ENCODE assay signal across 9 cellular contexts in the genomic region with DNA sequence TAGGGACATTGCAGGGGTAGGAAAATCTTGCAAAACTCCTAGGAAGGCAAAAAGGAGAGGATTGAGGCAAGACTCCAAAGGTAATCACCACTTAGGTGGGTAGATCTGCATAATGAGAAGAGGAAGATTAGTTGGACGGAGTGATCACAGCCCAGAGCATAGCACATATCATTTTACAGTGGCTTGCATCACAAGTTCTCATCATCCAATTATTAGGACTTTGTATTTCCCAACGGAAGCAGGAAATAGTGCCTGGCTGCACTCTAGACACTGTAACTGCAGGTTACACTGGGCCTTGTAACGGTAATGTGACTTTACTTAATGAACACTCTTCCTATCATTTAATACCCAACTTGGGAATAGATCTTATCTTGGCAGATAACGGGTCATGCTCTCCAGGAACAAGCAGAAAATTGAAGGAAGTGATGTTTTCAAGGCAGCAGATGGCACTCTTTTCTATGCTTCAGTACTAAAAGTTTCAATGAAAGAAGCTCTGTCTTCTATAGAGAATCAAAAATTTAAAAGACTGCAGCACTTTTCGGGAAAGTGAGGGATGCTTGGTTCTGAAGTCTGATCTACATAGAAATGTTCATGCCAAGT.
DNase-seq lines count a peak whose midpoint lies in the region; ATAC-seq and TF ChIP-seq lines count a peak whose summit lies in the region.
"Had no signal": no experiment of that assay in that cellular context is flagged by ENCODE, and none has a peak within 500 bp of the region (broad histone marks: within the 10 kb centered on the region; RNA-seq: fewer than 3 reads in every experiment).

No MANE protein-coding gene starts in this region.

- TF ChIP-seq CTCF in GM12872 (IDR thresholded peaks at IDR 0.05; ENCODE audit: insufficient read depth, low read depth, low read length), result peak; percentile 34; the same call in 2 of the 3 replicates

- no peak for ATAC-seq in GM18867 (IDR thresholded peaks at IDR 0.05; ENCODE audit: unreplicated experiment)
- no peak for ATAC-seq in GM21528 (IDR thresholded peaks at IDR 0.05; ENCODE audit: low FRiP score, unreplicated experiment)

- no peaks in the 10 kb centered on the region for H3K9me3 ChIP-seq in adipocyte (ENCODE audit: control insufficient read depth, low read length)
- H3K9me3 ChIP-seq: esophagus squamous epithelium had no signal

- no peak overlapping the region for H3K9ac ChIP-seq in adipocyte (ENCODE audit: low read length)

- no peaks in the 10 kb centered on the region for H3K36me3 ChIP-seq in adipocyte (ENCODE audit: control insufficient read depth, insufficient read depth, low read length, severe bottlenecking)
- H3K36me3 ChIP-seq: esophagus squamous epithelium had no signal

- no peaks in the 10 kb centered on the region for H3K27me3 ChIP-seq in adipocyte (replicated peaks; ENCODE audit: control insufficient read depth, insufficient read depth, low read length)
- H3K27me3 ChIP-seq: esophagus squamous epithelium had no signal

- DNase-seq in NCI-H1105 treated with DMSO at 0.1 percent for 48 hours (lab: John Stamatoyannopoulos, UW) (peak; percentile 53), adipocyte (ENCODE audit: low read depth) (peak; percentile 41), myocyte (ENCODE audit: low read depth) (peak; percentile 27), glomerular visceral epithelial cell (ENCODE audit: extremely low spot score) (no peak)
- no peak for DNase-seq in activated CD4-positive, CD25-positive, alpha-beta regulatory T cell treated with anti-CD3 and anti-CD28 coated beads, Interleukin-2, amount 50 U/mL, for 72 hours
- DNase-seq: esophagus squamous epithelium had no signal

- H3K4me1 ChIP-seq in adipocyte (ENCODE audit: control insufficient read depth, insufficient read depth, low read length), result peaks cover 6% of the 10 kb centered on the region

- H3K4me3 ChIP-seq in adipocyte (ENCODE audit: low read length), result no peak overlapping the region
- H3K4me3 ChIP-seq: esophagus squamous epithelium had no signal

Comparison
In these comparisons a context has a peak if more than half of its experiments do, and no peak if none do; other contexts are left out.
1. DNase-seq: peak in NCI-H1105 treated with DMSO at 0.1 percent for 48 hours (single experiment), adipocyte (single experiment) and myocyte (single experiment); none in activated CD4-positive, CD25-positive, alpha-beta regulatory T cell treated with anti-CD3 and anti-CD28 coated beads, Interleukin-2, amount 50 U/mL, for 72 hours (single experiment) and glomerular visceral epithelial cell (single experiment).